Comparison of ENCODE assay signal across 14 cellular contexts in the genomic region with DNA sequence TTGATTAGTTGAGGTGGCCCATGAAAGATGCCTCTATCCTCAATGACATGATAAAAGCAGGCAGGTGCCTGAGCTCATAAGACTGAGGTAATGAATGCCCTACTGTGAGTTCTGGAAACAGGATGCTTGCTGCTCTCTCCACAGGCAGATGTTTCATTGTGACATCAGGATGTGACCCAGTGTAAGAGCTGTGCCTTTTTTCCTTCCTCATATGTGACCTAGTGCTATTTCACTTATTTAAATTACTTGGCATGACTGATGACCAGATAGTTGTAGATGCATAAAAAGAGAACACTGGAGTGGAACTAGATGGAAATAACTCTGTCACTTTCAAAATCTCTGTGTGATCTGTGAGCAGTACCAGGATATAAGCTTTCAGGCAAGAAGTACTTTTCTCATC. TPM values are rescaled to one million over a fixed set of nuclear protein-coding genes. Genes with fewer than 3 reads are reported as not detected.
DNase-seq lines count a peak whose midpoint lies in the region; ATAC-seq and TF ChIP-seq lines count a peak whose summit lies in the region.
"Had no signal": no experiment of that assay in that cellular context is flagged by ENCODE, and none has a peak within 500 bp of the region (broad histone marks: within the 10 kb centered on the region; RNA-seq: fewer than 3 reads in every experiment).

No MANE protein-coding gene starts in this region.

- no peak overlapping the region for H3K27ac Mint-ChIP-seq in T-helper 17 cell
- peak overlapping the region; percentile 9 for H3K27ac Mint-ChIP-seq in stimulated activated naive B cell treated with anti-CD40 and anti-IgM and Interleukin-4, amounts not matched to agents 10 μg/mL and 1 μg/mL and 100 μg/mL, for 72 hours

- H3K4me1 ChIP-seq in sigmoid colon = peaks cover 0 to 2% (median 0%) of the 10 kb centered on the region in 4 donors
- H3K4me1 ChIP-seq: A549, adrenal gland, prostate gland had no signal

- H3K4me3 ChIP-seq in sigmoid colon = no peak overlapping the region
- H3K4me3 ChIP-seq: A549, adrenal gland, PC-9, prostate gland had no signal

- ATAC-seq in Right ventricle myocardium inferior (peak; percentile 39), HG02973 (IDR thresholded peaks at IDR 0.05; ENCODE audit: unreplicated experiment) (peak; percentile 56), T-helper 17 cell (peak; percentile 40), GM19452 (IDR thresholded peaks at IDR 0.05; ENCODE audit: unreplicated experiment) (no peak)
- ATAC-seq in stimulated activated naive B cell treated with anti-CD40 and anti-IgM and Interleukin-4, amounts not matched to agents 10 μg/mL and 1 μg/mL and 100 μg/mL, for 72 hours (replicated peaks) = peak; percentile 79 to 94
- ATAC-seq: A549 had no signal

- no peaks in the 10 kb centered on the region for H3K27me3 ChIP-seq in sigmoid colon
- H3K27me3 ChIP-seq: adrenal gland had no signal

- no peak for TF ChIP-seq CTCF in sigmoid colon (IDR thresholded peaks at IDR 0.05)

- DNase-seq in Right ventricle myocardium inferior (ENCODE audit: missing footprints) (no peak), cardiac septum (ENCODE audit: low spot score) (no peak), T-helper 17 cell (no peak), GM19240 (ENCODE audit: insufficient read length, low spot score) (no peak), sigmoid colon (no peak)
- no peak for DNase-seq in stimulated activated naive B cell treated with anti-CD40 and anti-IgM and Interleukin-4, amounts not matched to agents 10 μg/mL and 1 μg/mL and 100 μg/mL, for 72 hours
- DNase-seq: mesendoderm, NCI-H2029, PC-9 had no signal

- intact Hi-C loops in Right ventricle myocardium inferior (cut with DNase I) (no loop called here), cardiac septum (cut with DNase I) (no loop called here), sigmoid colon (cut with DNase I) (no loop called here)

- H3K27me3 Mint-ChIP-seq in T-helper 17 cell = no peaks in the 10 kb centered on the region
- H3K27me3 Mint-ChIP-seq in stimulated activated naive B cell treated with anti-CD40 and anti-IgM and Interleukin-4, amounts not matched to agents 10 μg/mL and 1 μg/mL and 100 μg/mL, for 72 hours = no peaks in the 10 kb centered on the region

- H3K36me3 ChIP-seq in sigmoid colon = no peaks in the 10 kb centered on the region
- H3K36me3 ChIP-seq: adrenal gland, prostate gland had no signal

- H3K27ac ChIP-seq in sigmoid colon = no peak overlapping the region
- H3K27ac ChIP-seq: A549, PC-9, prostate gland had no signal

- TF ChIP-seq POLR2A in sigmoid colon (IDR thresholded peaks at IDR 0.05) = no peak

- H3K4me3 Mint-ChIP-seq in T-helper 17 cell = no peak overlapping the region
- no peak overlapping the region for H3K4me3 Mint-ChIP-seq in stimulated activated naive B cell treated with anti-CD40 and anti-IgM and Interleukin-4, amounts not matched to agents 10 μg/mL and 1 μg/mL and 100 μg/mL, for 72 hours

- TF ChIP-seq EP300 in sigmoid colon (IDR thresholded peaks at IDR 0.05) = no peak

- peaks cover 2% of the 10 kb centered on the region for H3K4me1 Mint-ChIP-seq in T-helper 17 cell
- H3K4me1 Mint-ChIP-seq in stimulated activated naive B cell treated with anti-CD40 and anti-IgM and Interleukin-4, amounts not matched to agents 10 μg/mL and 1 μg/mL and 100 μg/mL, for 72 hours = peaks cover 3 to 8% of the 10 kb centered on the region in 2 donors

- no peaks in the 10 kb centered on the region for H3K9me3 ChIP-seq in T-helper 17 cell (ENCODE audit: control insufficient read depth, low read length, poor library complexity, severe bottlenecking)
- no peaks in the 10 kb centered on the region for H3K9me3 ChIP-seq in sigmoid colon
- H3K9me3 ChIP-seq: A549, adrenal gland, prostate gland had no signal

- H3K36me3 Mint-ChIP-seq in T-helper 17 cell (ENCODE audit: low read depth) = no peaks in the 10 kb centered on the region
- H3K36me3 Mint-ChIP-seq in stimulated activated naive B cell treated with anti-CD40 and anti-IgM and Interleukin-4, amounts not matched to agents 10 μg/mL and 1 μg/mL and 100 μg/mL, for 72 hours = no peaks in the 10 kb centered on the region

- H3K9me3 Mint-ChIP-seq in stimulated activated naive B cell treated with anti-CD40 and anti-IgM and Interleukin-4, amounts not matched to agents 10 μg/mL and 1 μg/mL and 100 μg/mL, for 72 hours = peaks cover 0 to 3% of the 10 kb centered on the region in 2 donors

RNA-seq across cellular contexts. Expression of a gene that starts 31.9 kb away (rescaled TPM):
- 0.11 TPM for total RNA-seq in Right ventricle myocardium inferior
- total RNA-seq in cardiac septum = 0.05 TPM
- under 1 TPM; 0.08 to 0.12 TPM for total RNA-seq in T-helper 17 cell
- total RNA-seq in sigmoid colon = under 1 TPM in 3 of 4 donors, not detected in 1; under 0.01 to 0.28 (median 0.27) TPM
- 1 to 10 TPM in 1 of 3 donors, under 1 TPM in 1, not detected in 1; 0.46 to 2.0 TPM for polyA plus RNA-seq in sigmoid colon
